Comparison of ENCODE assay signal across 9 cellular contexts in the genomic region with DNA sequence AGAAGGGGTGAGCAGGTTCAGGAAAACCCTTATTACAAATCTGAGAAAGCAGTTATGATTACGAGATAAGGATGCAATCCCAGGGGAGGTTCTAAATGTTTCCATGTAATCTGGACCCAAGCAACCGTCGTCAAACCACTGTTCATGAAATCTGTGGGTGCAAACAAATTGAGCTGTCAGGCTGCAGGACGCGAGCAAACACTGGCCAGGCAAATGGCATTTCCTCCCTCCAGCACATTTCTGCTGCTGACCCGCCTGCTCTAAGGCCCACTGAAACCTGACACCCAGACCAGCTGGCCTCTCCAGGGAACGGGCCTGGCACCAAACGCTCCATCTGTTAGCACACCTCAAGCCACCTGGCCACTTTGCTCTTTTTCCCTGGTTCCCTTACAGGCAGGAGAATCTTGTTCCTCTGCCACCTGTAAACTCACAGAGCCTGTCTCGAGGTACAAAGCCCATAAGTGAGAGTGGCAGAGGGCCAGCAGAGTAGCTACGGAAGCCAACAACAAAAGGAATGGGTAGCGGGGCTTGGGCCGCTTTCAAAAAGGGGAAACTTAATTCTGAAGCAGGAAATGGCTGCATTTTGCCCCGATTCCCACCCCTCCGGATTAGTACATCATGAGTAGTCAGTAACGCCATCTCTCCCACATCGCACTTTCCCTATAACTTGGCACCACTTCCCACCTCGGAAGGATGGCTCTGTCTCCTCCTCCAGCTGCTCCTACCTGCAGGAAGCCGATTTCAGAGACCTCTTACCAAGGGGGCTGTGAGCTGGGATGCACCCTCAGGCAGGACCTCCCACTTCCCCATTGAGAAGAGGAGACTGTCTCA. TPM values are rescaled to one million over a fixed set of nuclear protein-coding genes. Genes with fewer than 3 reads are reported as not detected.
DNase-seq lines count a peak whose midpoint lies in the region; ATAC-seq and TF ChIP-seq lines count a peak whose summit lies in the region.
"Had no signal": no experiment of that assay in that cellular context is flagged by ENCODE, and none has a peak within 500 bp of the region (broad histone marks: within the 10 kb centered on the region; RNA-seq: fewer than 3 reads in every experiment).

No MANE protein-coding gene starts in this region.

- CTCF ChIA-PET in CD4-positive, alpha-beta T cell (lab: Charles Lee): no interaction called here

- no peak overlapping the region for H3K27ac ChIP-seq in CD4-positive, alpha-beta T cell (ENCODE audit: low read depth, low read length)
- H3K27ac ChIP-seq in SJCRH30 (no peak overlapping the region), gastroesophageal sphincter (no peak overlapping the region)

- H3K36me3 ChIP-seq in SJCRH30 (no peaks in the 10 kb centered on the region), gastroesophageal sphincter (no peaks in the 10 kb centered on the region)

- H3K27ac Mint-ChIP-seq in CD4-positive, alpha-beta T cell: no peak overlapping the region
- H3K27ac Mint-ChIP-seq: activated naive CD8-positive, alpha-beta T cell had no signal

- H3K4me1 ChIP-seq in SJCRH30 (peaks cover 17% of the 10 kb centered on the region), gastroesophageal sphincter (peaks cover 0 to 24% (median 2%) of the 10 kb centered on the region in 3 donors)

- no peak for TF ChIP-seq POLR2A in gastroesophageal sphincter (IDR thresholded peaks at IDR 0.05)

- peaks cover 15% of the 10 kb centered on the region for H3K4me1 Mint-ChIP-seq in CD4-positive, alpha-beta T cell (ENCODE audit: low read depth)

- POLR2A ChIA-PET in CD4-positive, alpha-beta T cell (lab: Charles Lee): no interaction called here

- intact Hi-C loops in CD4-positive, alpha-beta T cell (cut with DNase I, micrococcal nuclease): no loop called here

- no peak for TF ChIP-seq CTCF in CD4-positive, alpha-beta T cell (IDR thresholded peaks at IDR 0.05)
- TF ChIP-seq CTCF in LNCaP clone FGC (IDR thresholded peaks at IDR 0.05; ENCODE audit: control insufficient read depth, extremely low read depth, insufficient read depth) (no peak), gastroesophageal sphincter (IDR thresholded peaks at IDR 0.05) (no peak)

- no peaks in the 10 kb centered on the region for H3K9me3 Mint-ChIP-seq in CD4-positive, alpha-beta T cell

- TF ChIP-seq EP300 in gastroesophageal sphincter (IDR thresholded peaks at IDR 0.05): no peak

- peaks cover 14% of the 10 kb centered on the region for H3K27me3 Mint-ChIP-seq in CD4-positive, alpha-beta T cell

- no peak for ATAC-seq in CD4-positive, alpha-beta T cell (ENCODE audit: poor library complexity)
- ATAC-seq in gastroesophageal sphincter: peak; percentile 39
- no peak for ATAC-seq in HG03175 (IDR thresholded peaks at IDR 0.05; ENCODE audit: unreplicated experiment)

- H3K27me3 ChIP-seq in CD4-positive, alpha-beta T cell (ENCODE audit: control insufficient read depth, insufficient read depth, low read length): peaks cover 4% of the 10 kb centered on the region
- H3K27me3 ChIP-seq in SJCRH30 (no peaks in the 10 kb centered on the region; the same call in 1 of the 2 replicates), gastroesophageal sphincter (peaks cover 6% of the 10 kb centered on the region)

- peak overlapping the region; percentile 20 for H3K4me3 Mint-ChIP-seq in CD4-positive, alpha-beta T cell
- H3K4me3 Mint-ChIP-seq: activated naive CD8-positive, alpha-beta T cell had no signal

- H3K4me3 ChIP-seq in LNCaP clone FGC (ENCODE audit: low read depth, low read length) (peak overlapping the region; percentile 23), SJCRH30 (no peak overlapping the region), gastroesophageal sphincter (no peak overlapping the region)

- H3K36me3 Mint-ChIP-seq in CD4-positive, alpha-beta T cell (ENCODE audit: low read depth): no peaks in the 10 kb centered on the region
- H3K36me3 Mint-ChIP-seq: activated naive CD8-positive, alpha-beta T cell had no signal

- no peaks in the 10 kb centered on the region for H3K9me3 ChIP-seq in CD4-positive, alpha-beta T cell (ENCODE audit: control insufficient read depth, low read length)
- H3K9me3 ChIP-seq in SJCRH30 (replicated peaks) (no peaks in the 10 kb centered on the region), gastroesophageal sphincter (no peaks in the 10 kb centered on the region)

- DNase-seq in CD4-positive, alpha-beta T cell: no peak
- DNase-seq in LNCaP clone FGC (ENCODE audit: low read depth) (peak; percentile 98), SJCRH30 (peak; percentile 76 to 84), pulmonary artery endothelial cell (ENCODE audit: low read depth, low spot score) (peak; percentile 90), germinal center (ENCODE audit: low spot score) (no peak), medulla oblongata (ENCODE audit: extremely low spot score) (no peak)

- WGBS in gastroesophageal sphincter (ENCODE audit: low coverage in 1 of 2), 2 donors: 8 to 32% methylated on average over 7 to 9 of the region's 18 CpGs

RNA-seq across cellular contexts. Expression of gene CRACDL, which starts 26.4 kb away (rescaled TPM):
- 1 to 10 TPM in 1 of 2 experiments, under 1 TPM in 1; 0.36 to 1.5 TPM for total RNA-seq in CD4-positive, alpha-beta T cell
- not detected in 2 replicates for total RNA-seq in SJCRH30 (2014; rRNA removed; shearing (Covaris generic))
- total RNA-seq in gastroesophageal sphincter: 1 to 10 TPM in 3 of 4 donors, under 1 TPM in 1; 0.94 to 5.8 (median 1.8) TPM
- 9.7 and 9.9 TPM in 2 replicates for total RNA-seq in pulmonary artery endothelial cell

Comparison
In these comparisons a context has a peak if more than half of its experiments do, and no peak if none do; other contexts are left out.
1. DNase-seq: peak in LNCaP clone FGC (single experiment), SJCRH30 (2 of 2) and pulmonary artery endothelial cell (single experiment); none in CD4-positive, alpha-beta T cell (0 of 10), germinal center (single experiment) and medulla oblongata (single experiment).